In genomic region chr6:157194643-157195042, GRCh38 we compare ENCODE assay signal across 13 cellular contexts.
DNase-seq lines count a peak whose midpoint lies in the region; ATAC-seq, FAIRE-seq and TF ChIP-seq lines count a peak whose summit lies in the region.
"Had no signal": no experiment of that assay in that cellular context is flagged by ENCODE, and none has a peak within 500 bp of the region (broad histone marks: within the 10 kb centered on the region; RNA-seq: fewer than 3 reads in every experiment).

No MANE protein-coding gene starts in this region.

- no peak for ATAC-seq in GM18519 (IDR thresholded peaks at IDR 0.05; ENCODE audit: low FRiP score, unreplicated experiment)
- ATAC-seq: effector memory CD8-positive, alpha-beta T cell; WTC11 had no signal

- no peaks in the 10 kb centered on the region for H3K9me2 ChIP-seq in hepatocyte (replicated peaks; ENCODE audit: insufficient read depth)

- TF ChIP-seq CTCF in astrocyte of the spinal cord (IDR thresholded peaks at IDR 0.05; ENCODE audit: low read depth, low read length) (no peak), hepatocyte (IDR thresholded peaks at IDR 0.05; ENCODE audit: poor library complexity) (no peak)

- no peak overlapping the region for H2AFZ ChIP-seq in hepatocyte

- no peaks in the 10 kb centered on the region for H4K20me1 ChIP-seq in hepatocyte (ENCODE audit: insufficient read depth, poor library complexity, severe bottlenecking)

- no peak for FAIRE-seq in GM12891 (lab: Jason Lieb, UNC)

- H3K4me3 ChIP-seq in astrocyte of the spinal cord (ENCODE audit: low read depth, low read length) (no peak overlapping the region), hepatocyte (no peak overlapping the region), MG63 (no peak overlapping the region)

- 83% methylated on average over 3 of the region's 3 CpGs for WGBS in hepatocyte (ENCODE audit: low lambda C conversion rate, missing lambda C conversion rate)

- no peak overlapping the region for H3K4me2 ChIP-seq in hepatocyte

- in situ Hi-C loops in astrocyte of the spinal cord (cut with HindIII; ENCODE audit: low sequenced_read_pairs): no loop called here

- peak overlapping the region; percentile 6 for H3K27ac ChIP-seq in hepatocyte

- H3K4me1 ChIP-seq in hepatocyte (ENCODE audit: insufficient read depth): peaks cover 3% of the 10 kb centered on the region

- DNase-seq in EH (ENCODE audit: low read depth) (peak; percentile 23), M059J (ENCODE audit: low read depth) (peak; percentile 45), astrocyte of the spinal cord (ENCODE audit: low read depth, low spot score) (peak; percentile 44), hepatocyte (ENCODE audit: low spot score) (no peak), islet precursor cell (no peak), GM12891 (ENCODE audit: insufficient read length, low spot score) (no peak), MG63 (no peak)
- DNase-seq: activated gamma-delta T cell; DMS 273 treated with DMSO at 0.1 percent for 48 hours; effector memory CD8-positive, alpha-beta T cell; T-helper 1 cell had no signal

- TF ChIP-seq POLR2A in GM12891 (IDR thresholded peaks at IDR 0.05; ENCODE audit: low read depth, low read length): no peak

- H3K79me2 ChIP-seq in hepatocyte: peaks cover 6% of the 10 kb centered on the region

- H3K27me3 ChIP-seq in hepatocyte (no peaks in the 10 kb centered on the region), MG63 (no peaks in the 10 kb centered on the region)

- H3K9me3 ChIP-seq in hepatocyte (ENCODE audit: low read depth): no peaks in the 10 kb centered on the region
- no peaks in the 10 kb centered on the region for H3K9me3 ChIP-seq in MG63

- H3K36me3 ChIP-seq in hepatocyte (replicated peaks; ENCODE audit: insufficient read depth, low read depth) (no peaks in the 10 kb centered on the region), MG63 (peaks cover 13% of the 10 kb centered on the region)

TF ChIP-seq in GM12891, 5 proteins besides CTCF, POLR2A, EP300 and RAD21:
- TF ChIP-seq POLR2AphosphoS5 (IDR thresholded peaks at IDR 0.05; ENCODE audit: low read depth, low read length): no peak
- no peak for TF ChIP-seq SPI1 (IDR thresholded peaks at IDR 0.05; ENCODE audit: low read depth, low read length)
- no peak for TF ChIP-seq PAX5 (IDR thresholded peaks at IDR 0.05; ENCODE audit: insufficient read depth, low read length, severe bottlenecking)
- no peak for TF ChIP-seq POU2F2 (IDR thresholded peaks at IDR 0.05; ENCODE audit: low read depth, low read length)
- no peak for TF ChIP-seq TAF1 (IDR thresholded peaks at IDR 0.05; ENCODE audit: low read depth, low read length)

Comparison
In these comparisons a context has a peak if more than half of its experiments do, and no peak if none do; other contexts are left out.
1. DNase-seq: peak in EH (single experiment), M059J (single experiment) and astrocyte of the spinal cord (single experiment); none in hepatocyte (single experiment), islet precursor cell (single experiment), GM12891 (single experiment) and MG63 (single experiment).